Comparison of ENCODE assay signal across 1 cellular context in the genomic region with DNA sequence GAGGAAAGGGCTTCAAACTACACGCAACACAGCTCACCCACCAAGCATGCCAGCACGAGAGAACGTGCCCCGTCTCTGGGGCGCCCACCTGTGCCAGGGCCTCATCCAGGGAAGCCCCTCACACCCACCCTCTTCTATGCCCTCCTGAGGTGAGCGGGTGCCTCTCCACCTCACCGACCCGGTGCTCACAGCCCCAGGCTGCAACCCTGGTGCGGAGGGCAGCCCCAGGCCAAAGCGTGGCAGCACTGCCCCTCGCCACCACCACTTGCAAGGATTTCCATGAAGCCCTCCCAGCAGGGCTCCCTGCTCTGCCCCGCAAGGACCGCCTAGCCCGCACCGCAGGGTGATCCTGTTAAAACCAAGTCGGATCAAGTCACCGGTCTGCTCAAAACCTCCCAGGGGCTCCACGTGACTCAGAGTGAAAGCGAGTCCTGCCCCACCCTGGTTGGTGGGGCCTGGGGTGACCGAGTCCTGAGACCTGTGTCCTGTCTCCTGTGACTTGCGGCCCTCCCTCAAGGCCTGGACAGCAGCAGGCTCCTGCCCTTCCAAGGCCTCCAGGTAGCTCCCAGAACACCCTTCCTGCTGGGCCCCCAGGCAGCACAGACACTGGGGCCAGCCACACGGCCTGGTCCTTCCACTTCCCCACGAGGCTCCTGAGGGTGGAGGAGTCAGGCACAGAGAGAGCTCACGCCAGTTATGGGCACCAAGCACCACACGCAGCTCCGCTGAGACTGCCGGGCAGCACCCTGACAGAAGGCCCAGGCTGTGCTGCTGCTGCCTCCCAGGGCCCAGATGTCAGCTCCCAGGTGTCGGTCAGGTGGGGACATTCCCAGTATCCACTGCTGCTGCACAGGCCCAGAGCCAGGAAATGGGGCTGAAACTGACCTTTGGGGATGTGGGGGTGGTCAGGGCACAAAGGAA.
TF ChIP-seq lines count a peak whose summit lies in the region.

No MANE protein-coding gene starts in this region.

TF ChIP-seq in WTC11, 78 proteins besides CTCF, POLR2A, EP300 and RAD21 (continued from another document):
- TF ChIP-seq IRF2 (CRISPR knock-in tag; IDR thresholded peaks at IDR 0.05; ENCODE audit: borderline replicate concordance, low read depth) (no peak), NFE2L1 (CRISPR knock-in tag; IDR thresholded peaks at IDR 0.05) (no peak), NFYB (CRISPR knock-in tag; conservative IDR thresholded peaks at IDR 0.05; ENCODE audit: low read depth) (no peak), TP53 (CRISPR knock-in tag; IDR thresholded peaks at IDR 0.05) (no peak), AFF4 (CRISPR knock-in tag; IDR thresholded peaks at IDR 0.05; ENCODE audit: borderline replicate concordance) (no peak), OVOL2 (CRISPR knock-in tag; IDR thresholded peaks at IDR 0.05; ENCODE audit: borderline replicate concordance) (no peak), ZBTB43 (CRISPR knock-in tag; IDR thresholded peaks at IDR 0.05) (no peak), ZNF281 (CRISPR knock-in tag; IDR thresholded peaks at IDR 0.05) (no peak), ZBTB21 (CRISPR knock-in tag; IDR thresholded peaks at IDR 0.05; ENCODE audit: borderline replicate concordance) (no peak), PRRX2 (CRISPR knock-in tag; IDR thresholded peaks at IDR 0.05) (no peak), ZNF121 (CRISPR knock-in tag; IDR thresholded peaks at IDR 0.05) (no peak)
- TF ChIP-seq, protein P1, sequence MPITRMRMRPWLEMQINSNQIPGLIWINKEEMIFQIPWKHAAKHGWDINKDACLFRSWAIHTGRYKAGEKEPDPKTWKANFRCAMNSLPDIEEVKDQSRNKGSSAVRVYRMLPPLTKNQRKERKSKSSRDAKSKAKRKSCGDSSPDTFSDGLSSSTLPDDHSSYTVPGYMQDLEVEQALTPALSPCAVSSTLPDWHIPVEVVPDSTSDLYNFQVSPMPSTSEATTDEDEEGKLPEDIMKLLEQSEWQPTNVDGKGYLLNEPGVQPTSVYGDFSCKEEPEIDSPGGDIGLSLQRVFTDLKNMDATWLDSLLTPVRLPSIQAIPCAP (CRISPR knock-in tag; IDR thresholded peaks at IDR 0.05) = no peak
- TF ChIP-seq, protein P2, sequence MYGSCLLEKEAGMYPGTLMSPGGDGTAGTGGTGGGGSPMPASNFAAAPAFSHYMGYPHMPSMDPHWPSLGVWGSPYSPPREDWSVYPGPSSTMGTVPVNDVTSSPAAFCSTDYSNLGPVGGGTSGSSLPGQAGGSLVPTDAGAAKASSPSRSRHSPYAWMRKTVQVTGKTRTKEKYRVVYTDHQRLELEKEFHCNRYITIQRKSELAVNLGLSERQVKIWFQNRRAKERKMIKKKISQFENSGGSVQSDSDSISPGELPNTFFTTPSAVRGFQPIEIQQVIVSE (CRISPR knock-in tag; IDR thresholded peaks at IDR 0.05; ENCODE audit: borderline replicate concordance) = no peak
- TF ChIP-seq, protein P3, sequence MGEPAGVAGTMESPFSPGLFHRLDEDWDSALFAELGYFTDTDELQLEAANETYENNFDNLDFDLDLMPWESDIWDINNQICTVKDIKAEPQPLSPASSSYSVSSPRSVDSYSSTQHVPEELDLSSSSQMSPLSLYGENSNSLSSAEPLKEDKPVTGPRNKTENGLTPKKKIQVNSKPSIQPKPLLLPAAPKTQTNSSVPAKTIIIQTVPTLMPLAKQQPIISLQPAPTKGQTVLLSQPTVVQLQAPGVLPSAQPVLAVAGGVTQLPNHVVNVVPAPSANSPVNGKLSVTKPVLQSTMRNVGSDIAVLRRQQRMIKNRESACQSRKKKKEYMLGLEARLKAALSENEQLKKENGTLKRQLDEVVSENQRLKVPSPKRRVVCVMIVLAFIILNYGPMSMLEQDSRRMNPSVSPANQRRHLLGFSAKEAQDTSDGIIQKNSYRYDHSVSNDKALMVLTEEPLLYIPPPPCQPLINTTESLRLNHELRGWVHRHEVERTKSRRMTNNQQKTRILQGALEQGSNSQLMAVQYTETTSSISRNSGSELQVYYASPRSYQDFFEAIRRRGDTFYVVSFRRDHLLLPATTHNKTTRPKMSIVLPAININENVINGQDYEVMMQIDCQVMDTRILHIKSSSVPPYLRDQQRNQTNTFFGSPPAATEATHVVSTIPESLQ (CRISPR knock-in tag; IDR thresholded peaks at IDR 0.05) = no peak
